ENCODE assay signal across 23 cellular contexts in the genomic region with DNA sequence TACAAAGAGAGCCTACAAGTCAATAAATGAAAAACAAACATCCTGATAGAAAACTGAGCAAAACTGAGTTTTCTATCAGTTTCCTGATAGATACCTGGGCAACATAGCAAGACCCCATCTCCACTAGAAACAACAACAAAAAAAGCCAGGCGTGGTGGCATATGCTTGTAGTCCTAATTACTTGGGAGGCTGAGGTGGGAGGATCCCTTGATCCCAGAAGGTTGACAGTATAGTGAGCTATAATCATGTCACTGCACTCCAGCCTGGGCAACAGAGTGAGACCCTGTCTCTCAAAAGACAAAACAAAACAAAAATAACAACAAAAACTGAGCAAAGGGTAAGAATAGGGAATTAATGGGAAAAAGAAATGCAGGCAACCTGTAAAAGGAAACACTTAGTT.
"Had no signal": no experiment of that assay in that cellular context is flagged by ENCODE, and none has a peak within 500 bp of the region (broad histone marks: within the 10 kb centered on the region; RNA-seq: fewer than 3 reads in every experiment).

No MANE protein-coding gene starts in this region.

- H3K9me3 ChIP-seq: colonic mucosa, esophagus muscularis mucosa, gastrocnemius medialis, heart right ventricle, left lung, lower lobe of right lung, mucosa of descending colon had no signal

- H3K27ac Mint-ChIP-seq: dendritic cell treated with granulocyte-macrophage colony-stimulating factor and Interleukin-4, amounts not matched to agents 40 ng/mL and 50 ng/mL, for 4 days; effector memory CD8-positive, alpha-beta T cell; mesothelial cell of epicardium; naive B cell; naive thymus-derived CD8-positive, alpha-beta T cell had no signal

- H3K4me1 ChIP-seq: colonic mucosa, foreskin keratinocyte, left lung, lower lobe of right lung had no signal

- H3K27me3 ChIP-seq: colonic mucosa, esophagus muscularis mucosa, gastrocnemius medialis, heart right ventricle, left lung had no signal

- DNase-seq: colonic mucosa; cortex of kidney; effector CD8-positive, alpha-beta T cell; effector memory CD8-positive, alpha-beta T cell; foreskin keratinocyte; gastrocnemius medialis; glutamatergic neuron; head of caudate nucleus; heart right ventricle; hippocampal formation; left cardiac atrium; left lung; left ventricle myocardium superior; lower lobe of right lung; mesenchymal stem cell; mucosa of descending colon; naive B cell; naive thymus-derived CD8-positive, alpha-beta T cell had no signal

- FAIRE-seq: islet of Langerhans, keratinocyte had no signal

- H3K36me3 ChIP-seq: colonic mucosa, esophagus muscularis mucosa, gastrocnemius medialis, heart right ventricle, left lung, lower lobe of right lung had no signal

- H3K4me3 Mint-ChIP-seq: dendritic cell treated with granulocyte-macrophage colony-stimulating factor and Interleukin-4, amounts not matched to agents 40 ng/mL and 50 ng/mL, for 4 days; effector memory CD8-positive, alpha-beta T cell; mesothelial cell of epicardium; naive B cell; naive thymus-derived CD8-positive, alpha-beta T cell had no signal

- ATAC-seq: effector memory CD8-positive, alpha-beta T cell; foreskin keratinocyte; gastrocnemius medialis; heart right ventricle; left cardiac atrium; left lung; left ventricle myocardium superior; lower lobe of right lung; mucosa of descending colon; naive thymus-derived CD8-positive, alpha-beta T cell had no signal

- H3K36me3 Mint-ChIP-seq: mesothelial cell of epicardium; naive B cell; naive thymus-derived CD8-positive, alpha-beta T cell had no signal

- H3K27ac ChIP-seq: colonic mucosa, esophagus muscularis mucosa, foreskin keratinocyte, gastrocnemius medialis, heart right ventricle, left lung, lower lobe of right lung had no signal

- H3K4me3 ChIP-seq: colonic mucosa, esophagus muscularis mucosa, gastrocnemius medialis, heart right ventricle, left lung, lower lobe of right lung, mucosa of descending colon had no signal

- H3K9me3 Mint-ChIP-seq: dendritic cell treated with granulocyte-macrophage colony-stimulating factor and Interleukin-4, amounts not matched to agents 40 ng/mL and 50 ng/mL, for 4 days; effector memory CD8-positive, alpha-beta T cell had no signal

- H3K4me1 Mint-ChIP-seq: mesothelial cell of epicardium had no signal
